In genomic region chr2:15939556-15939853, GRCh38 we compare ENCODE assay signal across 1 cellular context.
TF ChIP-seq lines count a peak whose summit lies in the region.

No MANE protein-coding gene starts in this region.

TF ChIP-seq in HepG2, 621 proteins besides CTCF, POLR2A, EP300 and RAD21 (continued from another document):
- TF ChIP-seq ZNF687 (CRISPR knock-in tag; IDR thresholded peaks at IDR 0.05), result peak; percentile 35; the same call in 1 of the 2 replicates
- TF ChIP-seq SRY (CRISPR knock-in tag; IDR thresholded peaks at IDR 0.05), result peak; percentile 46; the same call in 1 of the 2 replicates
- 0 out of 2 replicates have a peak, but pooled peaks have one; percentile 29 for TF ChIP-seq SALL1 (CRISPR knock-in tag; IDR thresholded peaks at IDR 0.05)
- 0 out of 2 replicates have a peak, but pooled peaks have one; percentile 3 for TF ChIP-seq ZNF274 (CRISPR knock-in tag; IDR thresholded peaks at IDR 0.05)
- no peak for TF ChIP-seq NFRKB (IDR thresholded peaks at IDR 0.05)
- peak; percentile 30; the same call in 1 of the 2 replicates for TF ChIP-seq ZMYM4 (CRISPR knock-in tag; IDR thresholded peaks at IDR 0.05)
- 0 out of 2 replicates have a peak, but pooled peaks have one; percentile 44 for TF ChIP-seq ZNF598 (CRISPR knock-in tag; IDR thresholded peaks at IDR 0.05; ENCODE audit: borderline replicate concordance)
- 0 out of 2 replicates have a peak, but pooled peaks have one; percentile 23 for TF ChIP-seq CENPT (CRISPR knock-in tag; IDR thresholded peaks at IDR 0.05; ENCODE audit: low read depth)
- TF ChIP-seq MYPOP (CRISPR knock-in tag; IDR thresholded peaks at IDR 0.05), result 0 out of 2 replicates have a peak, but pooled peaks have one; percentile 38
- 0 out of 2 replicates have a peak, but pooled peaks have one; percentile 19 for TF ChIP-seq CBFB (CRISPR knock-in tag; IDR thresholded peaks at IDR 0.05)
- peak; percentile 37; the same call in 1 of the 2 replicates for TF ChIP-seq FOXO1 (CRISPR knock-in tag; IDR thresholded peaks at IDR 0.05)
- peak; percentile 17 for TF ChIP-seq TEAD3 (CRISPR knock-in tag; optimal IDR thresholded peaks at IDR 0.05; ENCODE audit: borderline replicate concordance)
- TF ChIP-seq TFE3 (CRISPR knock-in tag; IDR thresholded peaks at IDR 0.05), result no peak
- 0 out of 2 replicates have a peak, but pooled peaks have one; percentile 34 for TF ChIP-seq KDM5B (CRISPR knock-in tag; IDR thresholded peaks at IDR 0.05; ENCODE audit: borderline replicate concordance)
- TF ChIP-seq HNRNPLL (IDR thresholded peaks at IDR 0.05; ENCODE audit: low read depth, low read length, poor library complexity, severe bottlenecking), result peak; percentile 89
- no peak for TF ChIP-seq SRSF4 (IDR thresholded peaks at IDR 0.05; ENCODE audit: low read depth, low read length, poor library complexity, severe bottlenecking)
- TF ChIP-seq NCOA1 (CRISPR knock-in tag; IDR thresholded peaks at IDR 0.05), result no peak
